In genomic region chr10:91932737-91933136, GRCh38 we compare ENCODE assay signal across 15 cellular contexts.
"Had no signal": no experiment of that assay in that cellular context is flagged by ENCODE, and none has a peak within 500 bp of the region (broad histone marks: within the 10 kb centered on the region; RNA-seq: fewer than 3 reads in every experiment).

No MANE protein-coding gene starts in this region.

- H3K27ac ChIP-seq: cardiac muscle cell, gastrocnemius medialis, neutrophil, upper lobe of left lung, VCaP had no signal

- H3K9me3 ChIP-seq: gastrocnemius medialis, neutrophil, upper lobe of left lung had no signal

- FAIRE-seq: colon, kidney had no signal

- DNase-seq: activated CD4-positive, alpha-beta T cell treated with anti-CD3 and anti-CD28 coated beads for 4 hours; activated CD8-positive, alpha-beta memory T cell treated with anti-CD3 and anti-CD28 coated beads, Interleukin-2, amount 50 U/mL, for 48 hours; activated CD8-positive, alpha-beta T cell treated with anti-CD3 and anti-CD28 coated beads for 36 hours; activated naive CD4-positive, alpha-beta T cell treated with anti-CD3 and anti-CD28 coated beads, Interleukin-2, amount 10 ng/mL, durations not matched to agents 7 days and 5 days; effector CD4-positive, alpha-beta T cell; gastrocnemius medialis; kidney; left ventricle myocardium superior; stimulated activated CD4-positive, alpha-beta T cell treated with anti-CD3 and anti-CD28 coated beads, Interleukin-15, amount 100 ng/mL, for 24 hours; T-cell; upper lobe of left lung had no signal

- H3K27me3 ChIP-seq: cardiac muscle cell, gastrocnemius medialis, neutrophil, upper lobe of left lung had no signal

- H3K4me3 ChIP-seq: cardiac muscle cell, gastrocnemius medialis, upper lobe of left lung had no signal

- ATAC-seq: activated CD8-positive, alpha-beta T cell treated with anti-CD3 and anti-CD28 coated beads for 36 hours; gastrocnemius medialis; left ventricle myocardium superior had no signal
